9 cellular contexts compared by ENCODE assay signal in genomic region chr13:46341112-46341711, GRCh38. TPM values are rescaled to one million over a fixed set of nuclear protein-coding genes. Genes with fewer than 3 reads are reported as not detected.
A peak's percentile ranks its signal among the peaks of the same experiment; 100 is the strongest.
DNase-seq lines count a peak whose midpoint lies in the region; ATAC-seq, FAIRE-seq and TF ChIP-seq lines count a peak whose summit lies in the region.
"Had no signal": no experiment of that assay in that cellular context is flagged by ENCODE, and none has a peak within 500 bp of the region (broad histone marks: within the 10 kb centered on the region; RNA-seq: fewer than 3 reads in every experiment).

No MANE protein-coding gene starts in this region.

- H3K36me3 ChIP-seq in OCI-LY7 (ENCODE audit: insufficient read depth, low read length) (peaks cover 98% of the 10 kb centered on the region), stomach (no peaks in the 10 kb centered on the region)

- no peaks in the 10 kb centered on the region for H3K9me2 ChIP-seq in OCI-LY7 (ENCODE audit: insufficient read depth, low read length)

- no peak overlapping the region for H2AFZ ChIP-seq in OCI-LY7 (ENCODE audit: low read length)

- DNase-seq in NCI-H187 (lab: John Stamatoyannopoulos, UW) = peak; percentile 18 to 46
- no peak for DNase-seq in NCI-H187 treated with DMSO at 0.1 percent for 48 hours (lab: John Stamatoyannopoulos, UW)
- peak; percentile 34 for DNase-seq in OCI-LY7 (ENCODE audit: low spot score)
- peak; percentile 73 for DNase-seq in glomerular visceral epithelial cell (ENCODE audit: extremely low spot score)
- DNase-seq in stomach = no peak
- no peak for DNase-seq in HTR-8/SVneo (ENCODE audit: insufficient read length, low spot score)

- H3K27me3 ChIP-seq in stomach = no peaks in the 10 kb centered on the region

- FAIRE-seq in HTR-8/SVneo (lab: Jason Lieb, UNC) = no peak
- FAIRE-seq: A204.1 had no signal

- H3K9me3 ChIP-seq in OCI-LY7 (ENCODE audit: low read length) = no peaks in the 10 kb centered on the region
- peaks cover 0 to 11% (median 7%) of the 10 kb centered on the region in 4 donors for H3K9me3 ChIP-seq in stomach

- TF ChIP-seq EP300 in stomach (IDR thresholded peaks at IDR 0.05) = no peak

- TF ChIP-seq POLR2A in stomach (IDR thresholded peaks at IDR 0.05) = no peak

- H3K4me1 ChIP-seq in OCI-LY7 (ENCODE audit: insufficient read depth, low read length, poor library complexity, severe bottlenecking) (peaks cover 24% of the 10 kb centered on the region), stomach (no peaks in the 10 kb centered on the region)

- H3K27ac ChIP-seq in OCI-LY7 (ENCODE audit: low read depth, low read length, poor library complexity, severe bottlenecking) (peak overlapping the region; percentile 42), stomach (peak overlapping the region in 2 of 5 donors; percentile 22 to 46)

- no peak overlapping the region for H3K4me2 ChIP-seq in OCI-LY7 (ENCODE audit: low read length)

- intact Hi-C loops in OCI-LY7 (cut with micrococcal nuclease; ENCODE audit: unreplicated experiment) (no loop called here), stomach (cut with DNase I; ENCODE audit: low total_unique reads) (no loop called here)

- POLR2A ChIA-PET in OCI-LY7 (lab: Charles Lee) = interaction anchor here (0.5 to 0.7 kb wide), 3 partner anchors 13 to 131 kb away, joined by 3 to 5 read pairs (median 3); no protein-coding TSS in a partner anchor

- no peak overlapping the region for H3K4me3 ChIP-seq in OCI-LY7 (ENCODE audit: low read depth, low read length, poor library complexity, severe bottlenecking)
- H3K4me3 ChIP-seq in stomach = no peak overlapping the region

- peaks cover 3% of the 10 kb centered on the region; the same call in 1 of the 2 replicates for H3K79me2 ChIP-seq in OCI-LY7 (ENCODE audit: insufficient read depth, low read depth, low read length)

- 0 out of 2 replicates have a peak, but pooled peaks cover 6% of the 10 kb centered on the region for H4K20me1 ChIP-seq in OCI-LY7 (ENCODE audit: insufficient read depth, low read length)

- TF ChIP-seq CTCF in OCI-LY7 (conservative IDR thresholded peaks at IDR 0.05; ENCODE audit: low read length) = no peak
- no peak for TF ChIP-seq CTCF in stomach (IDR thresholded peaks at IDR 0.05)

- ATAC-seq in HG02623 (IDR thresholded peaks at IDR 0.05; ENCODE audit: unreplicated experiment) (peak; percentile 78), esophagus mucosa (no peak)

- BruUV-seq in OCI-LY7 (replicated peaks; lab: Mats Ljungman, UMichigan) = no TSS peak

- CTCF ChIA-PET in OCI-LY7 (lab: Charles Lee; ENCODE audit: unreplicated experiment) = no interaction called here

- 69 to 92% (median 83%) methylated on average over 1 of the region's 1 CpG for WGBS in stomach, 5 donors

RNA-seq across cellular contexts. Expression of gene RUBCNL, which starts 45.8 kb away (rescaled TPM):
- 316 and 383 TPM in 2 replicates for total RNA-seq in OCI-LY7 (2014; rRNA removed; shearing (Covaris generic))
- total RNA-seq in OCI-LY7 (2022) (352 and 446 TPM in 2 replicates), stomach (1 to 10 TPM in 3 of 5 donors, not detected in 2; 4.6 to 7.7 (median 5.0) TPM), esophagus mucosa (0.44 TPM)
- polyA plus RNA-seq in stomach = under 1 TPM; 0.46 to 0.70 (median 0.56) TPM

Comparison
In these comparisons a context has a peak if more than half of its experiments do, and no peak if none do; other contexts are left out.
1. DNase-seq: peak in NCI-H187 (2 of 2), OCI-LY7 (single experiment) and glomerular visceral epithelial cell (single experiment); none in NCI-H187 treated with DMSO at 0.1 percent for 48 hours (single experiment), stomach (single experiment) and HTR-8/SVneo (single experiment).
2. RNA of gene RUBCNL, which starts 45.8 kb away (total RNA-seq): 316 to 446 TPM in OCI-LY7; 4.6 to 7.7 TPM in stomach and 0.44 TPM in esophagus mucosa (single experiment); every median in the first group is over 10 times any median in the second.